ENCODE assay signal across 1 cellular context in the genomic region with DNA sequence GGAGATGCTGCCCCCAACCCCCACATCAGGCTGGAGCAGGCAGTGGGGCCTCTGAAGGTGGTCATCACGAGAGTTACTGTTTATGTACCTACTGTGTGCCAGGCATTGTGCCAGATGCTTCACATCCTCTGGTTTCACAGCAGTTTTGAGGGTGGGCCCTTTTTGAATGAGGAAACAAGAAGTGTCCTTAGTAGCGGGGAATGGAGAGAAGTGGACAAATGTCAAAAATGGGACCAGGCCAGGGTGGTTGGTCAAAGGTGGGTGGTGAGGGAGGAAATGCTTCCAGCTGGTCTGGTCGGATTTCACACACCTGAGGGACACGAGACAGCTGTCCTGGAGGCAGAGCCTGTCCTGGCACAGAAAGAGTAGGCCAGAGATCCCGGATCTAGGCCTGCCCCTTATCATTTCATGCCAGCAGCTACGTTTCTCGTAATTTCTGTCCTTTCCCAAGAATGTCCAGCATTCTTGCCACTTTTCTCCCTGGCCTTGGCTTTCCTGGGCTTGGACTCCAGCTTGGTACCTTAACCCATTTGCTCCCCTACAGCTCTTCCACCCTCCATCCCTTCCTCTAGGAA.
TF ChIP-seq lines count a peak whose summit lies in the region.

No MANE protein-coding gene starts in this region.

TF ChIP-seq in HCT116, 20 proteins besides CTCF, POLR2A, EP300 and RAD21:
- TF ChIP-seq ELF1 (IDR thresholded peaks at IDR 0.05; ENCODE audit: borderline replicate concordance, low read depth) (no peak), EGR1 (IDR thresholded peaks at IDR 0.05; ENCODE audit: low read depth) (no peak), SRF (IDR thresholded peaks at IDR 0.05; ENCODE audit: low read depth) (no peak), SP1 (IDR thresholded peaks at IDR 0.05; ENCODE audit: low read depth) (no peak), JUND (IDR thresholded peaks at IDR 0.05) (no peak), CEBPB (IDR thresholded peaks at IDR 0.05; ENCODE audit: low read depth) (no peak)
TF ChIP-seq in HCT116: peak in this region for 0.
